1 cellular context compared by ENCODE assay signal in the genomic region with DNA sequence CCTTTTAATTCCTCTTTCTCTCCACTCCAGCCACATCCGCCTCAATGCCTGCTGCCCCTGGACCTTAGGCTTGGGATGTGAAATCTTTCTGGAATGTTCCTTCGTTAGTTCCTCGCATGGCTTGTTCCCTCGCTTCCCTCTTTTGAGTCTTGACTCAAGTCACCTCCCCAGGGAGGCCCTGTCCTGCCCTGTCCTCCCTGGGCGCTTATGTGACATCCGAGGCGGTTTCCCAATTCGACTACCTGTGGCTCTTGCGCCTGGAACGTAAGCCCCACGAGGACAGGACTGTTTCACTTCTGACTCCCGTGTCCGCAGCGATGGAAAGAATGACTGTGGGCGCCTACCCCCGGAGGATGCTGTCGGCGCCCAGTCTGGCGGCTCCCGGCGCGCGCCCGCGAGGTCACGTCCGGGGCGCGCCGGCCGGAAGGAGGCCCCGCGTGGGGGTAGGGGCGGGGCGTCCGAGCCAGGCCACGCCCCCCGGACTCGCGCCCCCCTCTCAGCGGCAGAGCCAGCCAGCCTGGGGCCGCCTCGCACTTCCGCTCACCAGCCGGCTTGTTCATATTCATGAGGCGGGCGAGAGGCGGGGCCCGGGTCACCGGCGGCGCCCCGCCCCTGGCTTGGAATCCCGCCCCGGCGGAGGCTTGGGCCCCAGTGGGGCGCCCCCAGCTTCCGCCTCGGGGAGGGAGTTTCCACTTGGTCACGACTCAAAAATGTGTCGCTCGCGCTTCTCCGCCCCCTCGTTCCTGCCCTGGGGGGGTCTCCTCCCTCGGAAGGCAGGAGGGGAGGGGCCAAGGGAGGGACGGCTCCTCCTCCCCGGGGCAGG.
TF ChIP-seq lines count a peak whose summit lies in the region.

No MANE protein-coding gene starts in this region.

TF ChIP-seq in SK-N-SH, 30 proteins besides CTCF, POLR2A, EP300 and RAD21 (continued from another document):
- TF ChIP-seq, protein P1, sequence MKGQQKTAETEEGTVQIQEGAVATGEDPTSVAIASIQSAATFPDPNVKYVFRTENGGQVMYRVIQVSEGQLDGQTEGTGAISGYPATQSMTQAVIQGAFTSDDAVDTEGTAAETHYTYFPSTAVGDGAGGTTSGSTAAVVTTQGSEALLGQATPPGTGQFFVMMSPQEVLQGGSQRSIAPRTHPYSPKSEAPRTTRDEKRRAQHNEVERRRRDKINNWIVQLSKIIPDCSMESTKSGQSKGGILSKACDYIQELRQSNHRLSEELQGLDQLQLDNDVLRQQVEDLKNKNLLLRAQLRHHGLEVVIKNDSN (IDR thresholded peaks at IDR 0.05; ENCODE audit: borderline replicate concordance, low read depth): no peak
- TF ChIP-seq SIN3A (IDR thresholded peaks at IDR 0.05; ENCODE audit: borderline replicate concordance, low read depth, low read length) (peak; percentile 21; the same call in 1 of the 2 replicates), MXI1 (IDR thresholded peaks at IDR 0.05; ENCODE audit: low read depth, low read length) (peak; percentile 58; the same call in 1 of the 2 replicates), RCOR1 (IDR thresholded peaks at IDR 0.05; ENCODE audit: low read length) (no peak), CHD2 (IDR thresholded peaks at IDR 0.05; ENCODE audit: low read length, partially characterized antibody) (peak; percentile 4), GABPA (IDR thresholded peaks at IDR 0.05; ENCODE audit: low read depth) (peak; percentile 52; the same call in 1 of the 2 replicates)
- TF ChIP-seq, protein P2, sequence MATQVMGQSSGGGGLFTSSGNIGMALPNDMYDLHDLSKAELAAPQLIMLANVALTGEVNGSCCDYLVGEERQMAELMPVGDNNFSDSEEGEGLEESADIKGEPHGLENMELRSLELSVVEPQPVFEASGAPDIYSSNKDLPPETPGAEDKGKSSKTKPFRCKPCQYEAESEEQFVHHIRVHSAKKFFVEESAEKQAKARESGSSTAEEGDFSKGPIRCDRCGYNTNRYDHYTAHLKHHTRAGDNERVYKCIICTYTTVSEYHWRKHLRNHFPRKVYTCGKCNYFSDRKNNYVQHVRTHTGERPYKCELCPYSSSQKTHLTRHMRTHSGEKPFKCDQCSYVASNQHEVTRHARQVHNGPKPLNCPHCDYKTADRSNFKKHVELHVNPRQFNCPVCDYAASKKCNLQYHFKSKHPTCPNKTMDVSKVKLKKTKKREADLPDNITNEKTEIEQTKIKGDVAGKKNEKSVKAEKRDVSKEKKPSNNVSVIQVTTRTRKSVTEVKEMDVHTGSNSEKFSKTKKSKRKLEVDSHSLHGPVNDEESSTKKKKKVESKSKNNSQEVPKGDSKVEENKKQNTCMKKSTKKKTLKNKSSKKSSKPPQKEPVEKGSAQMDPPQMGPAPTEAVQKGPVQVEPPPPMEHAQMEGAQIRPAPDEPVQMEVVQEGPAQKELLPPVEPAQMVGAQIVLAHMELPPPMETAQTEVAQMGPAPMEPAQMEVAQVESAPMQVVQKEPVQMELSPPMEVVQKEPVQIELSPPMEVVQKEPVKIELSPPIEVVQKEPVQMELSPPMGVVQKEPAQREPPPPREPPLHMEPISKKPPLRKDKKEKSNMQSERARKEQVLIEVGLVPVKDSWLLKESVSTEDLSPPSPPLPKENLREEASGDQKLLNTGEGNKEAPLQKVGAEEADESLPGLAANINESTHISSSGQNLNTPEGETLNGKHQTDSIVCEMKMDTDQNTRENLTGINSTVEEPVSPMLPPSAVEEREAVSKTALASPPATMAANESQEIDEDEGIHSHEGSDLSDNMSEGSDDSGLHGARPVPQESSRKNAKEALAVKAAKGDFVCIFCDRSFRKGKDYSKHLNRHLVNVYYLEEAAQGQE (IDR thresholded peaks at IDR 0.05; ENCODE audit: low read depth, low read length): no peak
